In genomic region chr3:13620776-13621365, GRCh38 we compare ENCODE assay signal across 17 cellular contexts.
"Had no signal": no experiment of that assay in that cellular context is flagged by ENCODE, and none has a peak within 500 bp of the region (broad histone marks: within the 10 kb centered on the region; RNA-seq: fewer than 3 reads in every experiment).

No MANE protein-coding gene starts in this region.

- H3K9me3 Mint-ChIP-seq: activated T-cell treated with anti-CD3 and anti-CD28 coated beads, Interleukin-2, amount 50 U/mL, for 24 hours; activated T-helper 2 cell treated with anti-CD3 and anti-CD28 coated beads, Interferon-gamma antibody, Interleukin-2, Interleukin-4, amounts not matched to agents 10 μg/mL and 5 μg/mL and 100 μg/mL, durations not matched to agents 14 hours and 24 hours and 36 hours; nephron progenitor cell; T-helper 2 cell treated with Interferon-gamma antibody and Interleukin-4, amounts not matched to agents 5 μg/mL and 100 μg/mL, for 36 hours had no signal

- H3K4me3 Mint-ChIP-seq: nephron progenitor cell, WTC11 had no signal

- H3K27ac Mint-ChIP-seq: nephron progenitor cell had no signal

- H3K27ac ChIP-seq: brain microvascular endothelial cell, coronary artery, gastroesophageal sphincter, heart right ventricle, suprapubic skin, transverse colon, uterus had no signal

- H3K4me1 ChIP-seq: gastroesophageal sphincter, heart right ventricle, transverse colon, uterus had no signal

- ATAC-seq: esophagus mucosa, gastroesophageal sphincter, WTC11 had no signal

- H3K36me3 ChIP-seq: brain microvascular endothelial cell, transverse colon, uterus had no signal

- DNase-seq: activated T-cell treated with anti-CD3 and anti-CD28 coated beads, Interleukin-2, amount 50 U/mL, for 24 hours; brain microvascular endothelial cell; heart right ventricle; mesendoderm; nephron progenitor cell; occipital lobe; retina; transverse colon; uterus had no signal

- H3K4me3 ChIP-seq: coronary artery, gastroesophageal sphincter, heart right ventricle, suprapubic skin, transverse colon, uterus had no signal

- H3K4me1 Mint-ChIP-seq: activated CD4-positive, alpha-beta T cell treated with anti-CD3 and anti-CD28 coated beads for 36 hours; WTC11 had no signal

- H3K36me3 Mint-ChIP-seq: WTC11 had no signal

- H3K9me3 ChIP-seq: gastroesophageal sphincter, heart right ventricle, suprapubic skin, transverse colon, uterus had no signal

- H3K27me3 Mint-ChIP-seq: activated CD4-positive, alpha-beta T cell treated with anti-CD3 and anti-CD28 coated beads for 36 hours had no signal

- H3K27me3 ChIP-seq: brain microvascular endothelial cell, gastroesophageal sphincter, heart right ventricle, suprapubic skin, transverse colon, uterus had no signal
